In genomic region chr6:160950507-160950906, GRCh38 we compare ENCODE assay signal across 16 cellular contexts. TPM values are rescaled to one million over a fixed set of nuclear protein-coding genes. Genes with fewer than 3 reads are reported as not detected.
DNase-seq lines count a peak whose midpoint lies in the region; ATAC-seq and TF ChIP-seq lines count a peak whose summit lies in the region.
"Had no signal": no experiment of that assay in that cellular context is flagged by ENCODE, and none has a peak within 500 bp of the region (broad histone marks: within the 10 kb centered on the region; RNA-seq: fewer than 3 reads in every experiment).

No MANE protein-coding gene starts in this region.

- no peaks in the 10 kb centered on the region for H3K4me1 Mint-ChIP-seq in activated CD8-positive, alpha-beta memory T cell treated with anti-CD3 and anti-CD28 coated beads, Interleukin-2, amount 10 ng/mL, durations not matched to agents 7 days and 5 days
- no peaks in the 10 kb centered on the region for H3K4me1 Mint-ChIP-seq in T-cell
- H3K4me1 Mint-ChIP-seq: activated naive CD4-positive, alpha-beta T cell treated with anti-CD3 and anti-CD28 coated beads, Interleukin-2, amount 50 U/mL, for 24 hours; IgD-negative memory B cell had no signal

- H3K9me3 ChIP-seq in body of pancreas, result no peaks in the 10 kb centered on the region
- no peaks in the 10 kb centered on the region for H3K9me3 ChIP-seq in right cardiac atrium (ENCODE audit: control insufficient read depth, low read length)
- no peaks in the 10 kb centered on the region for H3K9me3 ChIP-seq in stomach
- no peaks in the 10 kb centered on the region for H3K9me3 ChIP-seq in uterus
- H3K9me3 ChIP-seq: right lobe of liver had no signal

- DNase-seq in HPDE6-E6E7 (ENCODE audit: extremely low spot score) (peak; percentile 70), body of pancreas (peak; percentile 26 to 76 (median 66)), right cardiac atrium (no peak), stomach (peak; percentile 48), GDM1 (lab: John Stamatoyannopoulos, UW) (no peak), T-cell (no peak), uterus (no peak)
- DNase-seq in activated CD8-positive, alpha-beta memory T cell treated with anti-CD3 and anti-CD28 coated beads, Interleukin-2, amount 10 ng/mL, durations not matched to agents 7 days and 5 days, result no peak
- DNase-seq: activated CD4-positive, alpha-beta T cell treated with anti-CD3 and anti-CD28 coated beads, Interleukin-2, amount 50 U/mL, for 1 hour; DMS79 treated with DMSO at 0.1 percent for 48 hours; left colon; NCI-H2107; right lobe of liver had no signal

- no peak overlapping the region for H3K27ac Mint-ChIP-seq in activated CD8-positive, alpha-beta memory T cell treated with anti-CD3 and anti-CD28 coated beads, Interleukin-2, amount 10 ng/mL, durations not matched to agents 7 days and 5 days
- no peak overlapping the region for H3K27ac Mint-ChIP-seq in T-cell
- H3K27ac Mint-ChIP-seq: activated naive CD4-positive, alpha-beta T cell treated with anti-CD3 and anti-CD28 coated beads, Interleukin-2, amount 50 U/mL, for 24 hours; IgD-negative memory B cell had no signal

- H3K27ac ChIP-seq in body of pancreas (peak overlapping the region in 2 of 4 donors; percentile 42 to 61), right cardiac atrium (ENCODE audit: low read length) (no peak overlapping the region), stomach (peak overlapping the region in 2 of 5 donors; percentile 57 to 71), uterus (peak overlapping the region in 1 of 2 donors; percentile 4)
- H3K27ac ChIP-seq: right lobe of liver, SK-N-MC had no signal

- CTCF ChIA-PET in activated CD8-positive, alpha-beta memory T cell treated with anti-CD3 and anti-CD28 coated beads, Interleukin-2, amount 10 ng/mL, durations not matched to agents 7 days and 5 days (lab: Charles Lee), result no interaction called here
- CTCF ChIA-PET in T-cell (lab: Charles Lee), result no interaction called here

- no peaks in the 10 kb centered on the region for H3K9me3 Mint-ChIP-seq in activated CD8-positive, alpha-beta memory T cell treated with anti-CD3 and anti-CD28 coated beads, Interleukin-2, amount 10 ng/mL, durations not matched to agents 7 days and 5 days (ENCODE audit: low read depth)
- no peaks in the 10 kb centered on the region for H3K9me3 Mint-ChIP-seq in T-cell
- H3K9me3 Mint-ChIP-seq: activated naive CD4-positive, alpha-beta T cell treated with anti-CD3 and anti-CD28 coated beads, Interleukin-2, amount 50 U/mL, for 24 hours; IgD-negative memory B cell had no signal

- ATAC-seq in body of pancreas (peak; percentile 82), right cardiac atrium (peak; percentile 48 to 62), T-cell (replicated peaks in 1 of 4) (no peak)
- ATAC-seq in activated CD8-positive, alpha-beta memory T cell treated with anti-CD3 and anti-CD28 coated beads, Interleukin-2, amount 10 ng/mL, durations not matched to agents 7 days and 5 days, result no peak
- ATAC-seq: left colon had no signal

- 7 to 10% methylated on average over 4 of the region's 4 CpGs for WGBS in body of pancreas, 2 donors
- WGBS in right cardiac atrium, result 10% methylated on average over 4 of the region's 4 CpGs
- WGBS in stomach, 5 donors, result 10 to 37% (median 15%) methylated on average over 4 of the region's 4 CpGs

- TF ChIP-seq EP300 in stomach (IDR thresholded peaks at IDR 0.05), result no peak

- TF ChIP-seq CTCF in body of pancreas (IDR thresholded peaks at IDR 0.05), result no peak
- TF ChIP-seq CTCF in stomach (IDR thresholded peaks at IDR 0.05), result no peak
- no peak for TF ChIP-seq CTCF in uterus (IDR thresholded peaks at IDR 0.05)

- peaks cover 19% of the 10 kb centered on the region for H3K27me3 Mint-ChIP-seq in activated CD8-positive, alpha-beta memory T cell treated with anti-CD3 and anti-CD28 coated beads, Interleukin-2, amount 10 ng/mL, durations not matched to agents 7 days and 5 days
- peaks cover 27 to 37% of the 10 kb centered on the region in 2 donors for H3K27me3 Mint-ChIP-seq in T-cell

- no peaks in the 10 kb centered on the region for H3K36me3 Mint-ChIP-seq in activated CD8-positive, alpha-beta memory T cell treated with anti-CD3 and anti-CD28 coated beads, Interleukin-2, amount 10 ng/mL, durations not matched to agents 7 days and 5 days
- no peaks in the 10 kb centered on the region for H3K36me3 Mint-ChIP-seq in T-cell
- H3K36me3 Mint-ChIP-seq: activated naive CD4-positive, alpha-beta T cell treated with anti-CD3 and anti-CD28 coated beads, Interleukin-2, amount 50 U/mL, for 24 hours; IgD-negative memory B cell had no signal

- H3K4me1 ChIP-seq in body of pancreas (peaks cover 9% of the 10 kb centered on the region), right cardiac atrium (ENCODE audit: control insufficient read depth, insufficient read depth, low read length) (no peaks in the 10 kb centered on the region), stomach (peaks cover 0 to 19% (median 8%) of the 10 kb centered on the region in 4 donors), uterus (no peaks in the 10 kb centered on the region)
- H3K4me1 ChIP-seq: right lobe of liver had no signal

- no peak for TF ChIP-seq POLR2A in body of pancreas (IDR thresholded peaks at IDR 0.05)
- TF ChIP-seq POLR2A in stomach (IDR thresholded peaks at IDR 0.05), result no peak
- TF ChIP-seq POLR2A in uterus (IDR thresholded peaks at IDR 0.05), result no peak

- H3K27me3 ChIP-seq in body of pancreas, result no peaks in the 10 kb centered on the region
- no peaks in the 10 kb centered on the region for H3K27me3 ChIP-seq in right cardiac atrium (ENCODE audit: control insufficient read depth, insufficient read depth)
- no peaks in the 10 kb centered on the region for H3K27me3 ChIP-seq in stomach
- no peaks in the 10 kb centered on the region for H3K27me3 ChIP-seq in uterus
- H3K27me3 ChIP-seq: right lobe of liver had no signal

- POLR2A ChIA-PET in T-cell (lab: Charles Lee), result no interaction called here

- intact Hi-C loops in body of pancreas (cut with DNase I) (no loop called here), right cardiac atrium (cut with DNase I) (no loop called here), stomach (cut with DNase I; ENCODE audit: low total_unique reads) (no loop called here), uterus (cut with DNase I; ENCODE audit: low total_unique reads) (no loop called here)

- H3K4me3 Mint-ChIP-seq in activated CD8-positive, alpha-beta memory T cell treated with anti-CD3 and anti-CD28 coated beads, Interleukin-2, amount 10 ng/mL, durations not matched to agents 7 days and 5 days, result no peak overlapping the region
- no peak overlapping the region for H3K4me3 Mint-ChIP-seq in T-cell
- H3K4me3 Mint-ChIP-seq: activated naive CD4-positive, alpha-beta T cell treated with anti-CD3 and anti-CD28 coated beads, Interleukin-2, amount 50 U/mL, for 24 hours; IgD-negative memory B cell had no signal

- H3K4me3 ChIP-seq in body of pancreas (no peak overlapping the region), right cardiac atrium (ENCODE audit: low read length) (no peak overlapping the region), stomach (no peak overlapping the region), uterus (no peak overlapping the region)
- H3K4me3 ChIP-seq: right lobe of liver, SK-N-MC had no signal

- H3K36me3 ChIP-seq in body of pancreas (replicated peaks in 1 of 2; ENCODE audit: insufficient read depth in 1 of 2, low read depth in 2 of 2) (no peaks in the 10 kb centered on the region), stomach (no peaks in the 10 kb centered on the region), uterus (no peaks in the 10 kb centered on the region)
- H3K36me3 ChIP-seq: right lobe of liver had no signal

RNA-seq across cellular contexts. Expression of gene MAP3K4, which starts 41.1 kb away (rescaled TPM):
- total RNA-seq in body of pancreas (10 to 100 TPM; 20.1 to 31.4 TPM), right cardiac atrium (10 to 100 TPM; 28.0 to 42.3 (median 33.7) TPM), stomach (100 to 1,000 TPM in 1 of 5 donors, 10 to 100 TPM in 4; 17.2 to 598 (median 45.5) TPM), T-cell (10 to 100 TPM; 60.6 to 90.3 (median 65.0) TPM), uterus (10 to 100 TPM; 24.1 to 82.9 (median 46.6) TPM)
- polyA plus RNA-seq in right cardiac atrium (11.8 TPM), stomach (10 to 100 TPM in 1 of 3 donors, 1 to 10 TPM in 2; 7.3 to 12.6 (median 7.8) TPM)
- total RNA-seq in activated CD8-positive, alpha-beta memory T cell treated with anti-CD3 and anti-CD28 coated beads, Interleukin-2, amount 10 ng/mL, durations not matched to agents 7 days and 5 days, result 10 to 100 TPM; 38.5 to 55.0 TPM

Comparison
In these comparisons a context has a peak if more than half of its experiments do, and no peak if none do; other contexts are left out.
1. DNase-seq: peak in HPDE6-E6E7 (single experiment), body of pancreas (4 of 4) and stomach (single experiment); none in right cardiac atrium (0 of 3), GDM1 (single experiment), activated CD8-positive, alpha-beta memory T cell treated with anti-CD3 and anti-CD28 coated beads, Interleukin-2, amount 10 ng/mL, durations not matched to agents 7 days and 5 days (single experiment), T-cell (0 of 34) and uterus (0 of 2).
2. ATAC-seq: peak in body of pancreas (single experiment) and right cardiac atrium (2 of 2); none in activated CD8-positive, alpha-beta memory T cell treated with anti-CD3 and anti-CD28 coated beads, Interleukin-2, amount 10 ng/mL, durations not matched to agents 7 days and 5 days (single experiment) and T-cell (0 of 4).